Comparison of ENCODE assay signal across 11 cellular contexts in genomic region chr3:185009650-185010049, GRCh38.
"Had no signal": no experiment of that assay in that cellular context is flagged by ENCODE, and none has a peak within 500 bp of the region (broad histone marks: within the 10 kb centered on the region; RNA-seq: fewer than 3 reads in every experiment).

No MANE protein-coding gene starts in this region.

- DNase-seq: GM23248, GOT3, H7, H9, HCEC 1CT, HFFc6 had no signal

- H3K4me3 Mint-ChIP-seq: GM23338, H9, HFFc6 had no signal

- FAIRE-seq: H1, H54 had no signal

- H3K36me3 ChIP-seq: HAP-1 had no signal

- ATAC-seq: GM23338, HCT116 had no signal

- H3K27ac Mint-ChIP-seq: GM23338, H9, HFFc6 had no signal

- H3K4me1 Mint-ChIP-seq: GM23338 had no signal

- H3K4me3 ChIP-seq: GM23248, GM23338, HAP-1 had no signal

- H3K4me1 ChIP-seq: HAP-1 had no signal

- H3K27ac ChIP-seq: GM23248 had no signal
